In the genomic region with DNA sequence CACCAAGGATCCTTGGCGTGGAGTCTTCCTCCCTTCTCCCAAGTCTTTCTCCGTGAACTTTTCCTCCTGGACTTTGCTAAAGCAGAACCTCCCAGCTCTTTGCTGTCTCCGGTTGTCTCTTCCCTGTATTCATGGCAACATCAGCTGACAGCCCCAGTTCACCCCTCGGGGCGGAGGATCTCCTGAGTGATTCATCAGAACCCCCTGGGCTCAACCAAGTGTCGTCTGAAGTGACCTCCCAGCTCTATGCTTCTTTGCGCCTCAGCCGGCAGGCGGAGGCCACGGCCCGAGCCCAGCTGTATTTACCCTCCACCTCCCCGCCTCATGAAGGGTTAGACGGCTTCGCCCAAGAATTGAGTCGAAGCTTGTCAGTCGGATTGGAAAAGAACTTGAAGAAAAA, we compare ENCODE assay signal across 8 cellular contexts. TPM values are rescaled to one million over a fixed set of nuclear protein-coding genes. Genes with fewer than 3 reads are reported as not detected.
DNase-seq lines count a peak whose midpoint lies in the region; ATAC-seq and TF ChIP-seq lines count a peak whose summit lies in the region.

No MANE protein-coding gene starts in this region.

- no peak overlapping the region for H2AFZ ChIP-seq in SU-DHL-6 (ENCODE audit: low read depth, low read length, severe bottlenecking)

- no peaks in the 10 kb centered on the region for H3K9me3 Mint-ChIP-seq in Caco-2 (ENCODE audit: unreplicated experiment)

- H3K4me2 ChIP-seq in SU-DHL-6 (ENCODE audit: low read depth, low read length, poor library complexity, severe bottlenecking) = peak overlapping the region; percentile 87

- peak overlapping the region; percentile 97 for H3K27ac Mint-ChIP-seq in Caco-2 (ENCODE audit: unreplicated experiment)

- H3K27ac ChIP-seq in HL-60 (replicated peaks) (peak overlapping the region; percentile 89), SU-DHL-6 (ENCODE audit: low read depth, low read length) (no peak overlapping the region), vagina (peak overlapping the region; percentile 89)
- no peak overlapping the region for H3K27ac ChIP-seq in effector memory CD4-positive, alpha-beta T cell (ENCODE audit: insufficient read depth, low read length, poor library complexity, severe bottlenecking)

- H3F3A ChIP-seq in SU-DHL-6 (ENCODE audit: insufficient read depth) = no peaks in the 10 kb centered on the region

- H3K36me3 Mint-ChIP-seq in Caco-2 (ENCODE audit: insufficient read depth, unreplicated experiment) = peaks cover 6% of the 10 kb centered on the region

- no peaks in the 10 kb centered on the region for H3K36me3 ChIP-seq in Caco-2 (ENCODE audit: control insufficient read depth, insufficient read depth, low read length)
- no peaks in the 10 kb centered on the region for H3K36me3 ChIP-seq in SU-DHL-6 (ENCODE audit: low read length)
- H3K36me3 ChIP-seq in effector memory CD4-positive, alpha-beta T cell (ENCODE audit: control insufficient read depth, insufficient read depth, low read length) = peaks cover 18% of the 10 kb centered on the region
- H3K36me3 ChIP-seq in vagina = peaks cover 0 to 17% of the 10 kb centered on the region in 2 donors

- peak overlapping the region; percentile 89 for H3K9ac ChIP-seq in SU-DHL-6 (ENCODE audit: low read length)

- no peak for TF ChIP-seq POLR2A in vagina (IDR thresholded peaks at IDR 0.05)

- CTCF ChIA-PET in Caco-2 (lab: Charles Lee) = interaction anchor here (0.7 to 3.1 kb wide), 7 partner anchors 17 to 123 kb away, joined by 3 to 14 read pairs (median 7); a partner anchor contains a TSS

- peaks cover 33% of the 10 kb centered on the region for H3K79me2 ChIP-seq in SU-DHL-6 (ENCODE audit: insufficient read depth, low read length)

- BruUV-seq in Caco-2 (replicated peaks; lab: Mats Ljungman, UMichigan) = no TSS peak

- H3K9me3 ChIP-seq in Caco-2 (no peaks in the 10 kb centered on the region), SU-DHL-6 (ENCODE audit: insufficient read depth, low read length) (no peaks in the 10 kb centered on the region), vagina (no peaks in the 10 kb centered on the region)
- H3K9me3 ChIP-seq in effector memory CD4-positive, alpha-beta T cell (ENCODE audit: control insufficient read depth, low read length) = no peaks in the 10 kb centered on the region

- TF ChIP-seq CTCF in Caco-2 (IDR thresholded peaks at IDR 0.05; ENCODE audit: insufficient read depth in 1 of 2, low read depth in 1 of 2, low read length in 1 of 2, severe bottlenecking in 1 of 2, unreplicated experiment in 1 of 2) = peak in 1 of 2 experiments; percentile 30
- no peak for TF ChIP-seq CTCF in HL-60 (IDR thresholded peaks at IDR 0.05; ENCODE audit: insufficient read depth, low read length)
- no peak for TF ChIP-seq CTCF in SU-DHL-6 (IDR thresholded peaks at IDR 0.05; ENCODE audit: insufficient read depth, low read length, poor library complexity, severe bottlenecking)
- no peak for TF ChIP-seq CTCF in vagina (IDR thresholded peaks at IDR 0.05)

- DNase-seq in Caco-2 (peak; percentile 29 to 40), HL-60 (ENCODE audit: low read depth in 1 of 2, low spot score in 1 of 2) (peak; percentile 29 to 33), mucosa of gallbladder (ENCODE audit: low spot score) (peak; percentile 19), vagina (ENCODE audit: extremely low spot score in 2 of 2) (no peak), KG1 (lab: John Stamatoyannopoulos, UW) (no peak)
- no peak for DNase-seq in effector memory CD4-positive, alpha-beta T cell

- POLR2A ChIA-PET in Caco-2 (lab: Charles Lee) = interaction anchor here (1.8 kb wide), 1 partner anchor 17 kb away, joined by 10 read pairs; a partner anchor contains a TSS

- 0 out of 2 replicates have a peak, but pooled peaks cover 2% of the 10 kb centered on the region for H3K4me1 ChIP-seq in Caco-2
- peaks cover 29% of the 10 kb centered on the region for H3K4me1 ChIP-seq in effector memory CD4-positive, alpha-beta T cell (ENCODE audit: control insufficient read depth, insufficient read depth, low read length, poor library complexity, severe bottlenecking)
- H3K4me1 ChIP-seq in vagina = peaks cover 46% of the 10 kb centered on the region

- intact Hi-C loops in Caco-2 (cut with micrococcal nuclease; ENCODE audit: unreplicated experiment) (loop anchor here (1.0 to 5.0 kb wide), 2 partner anchors 20 to 59 kb away; no protein-coding TSS in a partner anchor), vagina (cut with DNase I) (no loop called here)

- no peaks in the 10 kb centered on the region for H3K27me3 Mint-ChIP-seq in Caco-2 (ENCODE audit: insufficient read depth, unreplicated experiment)

- H4K20me1 ChIP-seq in SU-DHL-6 (ENCODE audit: low read depth, low read length) = 0 out of 2 replicates have a peak, but pooled peaks cover 3% of the 10 kb centered on the region

- H3K4me3 Mint-ChIP-seq in Caco-2 (ENCODE audit: unreplicated experiment) = peak overlapping the region; percentile 99

- H3K4me3 ChIP-seq in Caco-2 (ENCODE audit: low read depth, low read length) (peak overlapping the region; percentile 80), HL-60 (replicated peaks; ENCODE audit: insufficient read depth, low read length) (peak overlapping the region; percentile 61), SU-DHL-6 (ENCODE audit: insufficient read depth, low read length, poor library complexity, severe bottlenecking) (peak overlapping the region; percentile 77), vagina (peak overlapping the region; percentile 71 to 88)
- peak overlapping the region; percentile 94 for H3K4me3 ChIP-seq in effector memory CD4-positive, alpha-beta T cell (ENCODE audit: insufficient read depth, low read depth, low read length, poor library complexity, severe bottlenecking)

- no peaks in the 10 kb centered on the region for H3K9me2 ChIP-seq in SU-DHL-6 (replicated peaks; ENCODE audit: insufficient read depth, low read length)

- H3K4me1 Mint-ChIP-seq in Caco-2 (ENCODE audit: low read depth, unreplicated experiment) = peaks cover 11% of the 10 kb centered on the region

- ATAC-seq in GM21717 (IDR thresholded peaks at IDR 0.05; ENCODE audit: unreplicated experiment) = no peak

- H3K27me3 ChIP-seq in Caco-2 (replicated peaks; ENCODE audit: control insufficient read depth, insufficient read depth, low read length) (no peaks in the 10 kb centered on the region), HL-60 (ENCODE audit: insufficient read depth, poor library complexity, severe bottlenecking) (no peaks in the 10 kb centered on the region), SU-DHL-6 (ENCODE audit: low read length) (no peaks in the 10 kb centered on the region), vagina (no peaks in the 10 kb centered on the region)
- H3K27me3 ChIP-seq in effector memory CD4-positive, alpha-beta T cell (replicated peaks; ENCODE audit: control insufficient read depth, insufficient read depth, low read length, poor library complexity, severe bottlenecking) = no peaks in the 10 kb centered on the region

RNA-seq across cellular contexts. Expression of a gene that starts 0.9 kb away (rescaled TPM):
- total RNA-seq in Caco-2 (2022) = 22.6 and 24.2 TPM in 2 replicates
- total RNA-seq in mucosa of gallbladder = 32.1 TPM
- 20.9 TPM for total RNA-seq in vagina

RNA-seq across cellular contexts. Expression of a gene that starts 1.2 kb away (rescaled TPM):
- total RNA-seq in Caco-2 (2022) = 75.5 and 96.2 TPM in 2 replicates
- 147 TPM for total RNA-seq in mucosa of gallbladder
- 74.4 TPM for total RNA-seq in vagina

RNA-seq across cellular contexts. Expression of a gene that starts 3.3 kb away (rescaled TPM):
- total RNA-seq in Caco-2 (2022) (1.2 and 2.0 TPM in 2 replicates), mucosa of gallbladder (2.5 TPM), vagina (2.7 TPM)

RNA-seq across cellular contexts. Expression of a gene that starts 16.9 kb away (rescaled TPM):
- total RNA-seq in Caco-2 (2022) = 4.0 and 5.0 TPM in 2 replicates
- total RNA-seq in mucosa of gallbladder = 3.5 TPM
- total RNA-seq in vagina = 2.9 TPM

RNA-seq across cellular contexts. Expression of a gene that starts 44.4 kb away (rescaled TPM):
- total RNA-seq in Caco-2 (2022) (27.9 and 34.7 TPM in 2 replicates), mucosa of gallbladder (127 TPM), vagina (128 TPM)

Comparison
In these comparisons a context has a peak if more than half of its experiments do, and no peak if none do; other contexts are left out.
1. DNase-seq: peak in Caco-2 (2 of 2), HL-60 (2 of 2) and mucosa of gallbladder (single experiment); none in effector memory CD4-positive, alpha-beta T cell (0 of 3), vagina (0 of 2) and KG1 (single experiment).
2. H3K27ac ChIP-seq: peak in HL-60 (single experiment) and vagina (single experiment); none in SU-DHL-6 (single experiment) and effector memory CD4-positive, alpha-beta T cell (single experiment).
3. Peak in every context shown above with its lines, with median percentiles within 50 percentile points of each other: H3K4me3 ChIP-seq.